In genomic region chr10:72356115-72356514, GRCh38 we compare ENCODE assay signal across 1 cellular context.
TF ChIP-seq lines count a peak whose summit lies in the region.

No MANE protein-coding gene starts in this region.

TF ChIP-seq in GM23338, 12 proteins besides CTCF, POLR2A, EP300 and RAD21 (continued from another document):
- TF ChIP-seq ZNF462 (CRISPR knock-in tag; IDR thresholded peaks at IDR 0.05) = no peak
